ENCODE assay signal across 8 cellular contexts in genomic region chr1:171644805-171645483, GRCh38.
DNase-seq lines count a peak whose midpoint lies in the region; ATAC-seq and TF ChIP-seq lines count a peak whose summit lies in the region.

No MANE protein-coding gene starts in this region.

- ATAC-seq in HG03139 (IDR thresholded peaks at IDR 0.05; ENCODE audit: unreplicated experiment) (peak; percentile 65), HG02840 (IDR thresholded peaks at IDR 0.05; ENCODE audit: low FRiP score, unreplicated experiment) (no peak)

- DNase-seq in GM10248 (ENCODE audit: extremely low spot score) (peak; percentile 58), NCI-H446 (lab: John Stamatoyannopoulos, UW) (peak; percentile 81 to 93), cerebellar cortex (ENCODE audit: low spot score) (peak; percentile 95)
- peak; percentile 19 to 28 (median 25) for DNase-seq in activated CD4-positive, CD25-positive, alpha-beta regulatory T cell (lab: John Stamatoyannopoulos, UW)
- DNase-seq in stimulated activated CD4-positive, alpha-beta T cell treated with anti-CD3 and anti-CD28 coated beads, Interleukin-2, amount 100 ng/mL, for 24 hours: peak; percentile 61 to 71

- H3K27ac ChIP-seq in layer of hippocampus (ENCODE audit: low read depth, low read length): peak overlapping the region; percentile 8

- POLR2A ChIA-PET in GM10248 (lab: Yijun Ruan, JAX): no interaction called here

- CTCF ChIA-PET in GM10248 (lab: Yijun Ruan, JAX): interaction anchor here (0.6 to 6.3 kb wide), 41 partner anchors 11 to 799 kb away, joined by 3 to 62 read pairs (median 4); partner anchors contain the start of genes MYOCOS, PRRC2C and VAMP4

- TF ChIP-seq CTCF in GM10248 (IDR thresholded peaks at IDR 0.05; ENCODE audit: control extremely low read depth, extremely low read depth, low read depth, missing control alignments): peak; percentile 82

- H3K27me3 ChIP-seq in layer of hippocampus (ENCODE audit: control insufficient read depth, insufficient read depth, low read length): no peaks in the 10 kb centered on the region

Comparison
In these comparisons a context has a peak if more than half of its experiments do, and no peak if none do; other contexts are left out.
1. DNase-seq: peak in every context shown above with its lines; median percentile 95 in cerebellar cortex; 87 in NCI-H446; 66 in stimulated activated CD4-positive, alpha-beta T cell treated with anti-CD3 and anti-CD28 coated beads, Interleukin-2, amount 100 ng/mL, for 24 hours; 58 in GM10248; 25 in activated CD4-positive, CD25-positive, alpha-beta regulatory T cell.